8 cellular contexts compared by ENCODE assay signal in genomic region chr1:24502168-24503002, GRCh38. TPM values are rescaled to one million over a fixed set of nuclear protein-coding genes. Genes with fewer than 3 reads are reported as not detected.
A peak's percentile ranks its signal among the peaks of the same experiment; 100 is the strongest.
DNase-seq lines count a peak whose midpoint lies in the region; FAIRE-seq and TF ChIP-seq lines count a peak whose summit lies in the region.

Gene RCAN3, plus strand, starts transcription at chr1:24502836. Its CDS starts 11,537 bp downstream, at chr1:24514373.

- POLR2A ChIA-PET in activated CD8-positive, alpha-beta memory T cell treated with anti-CD3 and anti-CD28 coated beads for 36 hours (lab: Charles Lee), result interaction anchor here (0.5 to 1.9 kb wide), 10 partner anchors 12 to 1321 kb away, joined by 3 to 12 read pairs (median 4); no protein-coding TSS in a partner anchor

- H3K9me3 ChIP-seq in effector memory CD4-positive, alpha-beta T cell (ENCODE audit: control insufficient read depth, low read length), result no peaks in the 10 kb centered on the region

- peak; percentile 94 for FAIRE-seq in GM12891 (lab: Jason Lieb, UNC)

- peak within 1 kb of the TSS; percentile 97 for H3K27ac ChIP-seq in effector memory CD4-positive, alpha-beta T cell (ENCODE audit: insufficient read depth, low read length, poor library complexity, severe bottlenecking)

- H3K4me1 ChIP-seq in effector memory CD4-positive, alpha-beta T cell (ENCODE audit: control insufficient read depth, insufficient read depth, low read length, poor library complexity, severe bottlenecking), result peaks cover 37% of the 10 kb centered on the region

- H3K36me3 ChIP-seq in effector memory CD4-positive, alpha-beta T cell (ENCODE audit: control insufficient read depth, insufficient read depth, low read length), result no peaks in the 10 kb centered on the region

- CTCF ChIA-PET in activated CD8-positive, alpha-beta memory T cell treated with anti-CD3 and anti-CD28 coated beads for 36 hours (lab: Charles Lee), result interaction anchor here (0.8 to 2.1 kb wide), 8 partner anchors 12 to 87 kb away, joined by 3 to 9 read pairs (median 4); partner anchors contain the start of gene NIPAL3

- peak; percentile 94 for DNase-seq in GM12891 (ENCODE audit: insufficient read length, low spot score)
- peak; percentile 87 for DNase-seq in HT1080 (ENCODE audit: low read depth)
- peak; percentile 84 for DNase-seq in NK-92 treated with Interleukin-12 subunit alpha and Interleukin-12 subunit beta, amount 100 ng/mL, for 24 hours (lab: John Stamatoyannopoulos, UW)
- DNase-seq in effector memory CD4-positive, alpha-beta T cell, result peak; percentile 80 to 87 (median 86)
- DNase-seq in lung microvascular endothelial cell (ENCODE audit: low read depth in 2 of 2), result peak; percentile 80 to 83
- DNase-seq in stimulated activated CD4-positive, alpha-beta T cell treated with anti-CD3 and anti-CD28 coated beads, TNF-alpha, amount 100 ng/mL, for 24 hours (ENCODE audit: low read depth in 3 of 3), result peak; percentile 72 to 89 (median 85)
- DNase-seq in SKM-1 treated with dmso at 0.1 percent for 144 hours (lab: John Stamatoyannopoulos, UW; ENCODE audit: unreplicated experiment), result no peak

- peak within 1 kb of the TSS; percentile 73 for H3K4me3 ChIP-seq in effector memory CD4-positive, alpha-beta T cell (ENCODE audit: insufficient read depth, low read depth, low read length, poor library complexity, severe bottlenecking)

- no peak for TF ChIP-seq POLR2A in GM12891 (IDR thresholded peaks at IDR 0.05; ENCODE audit: low read depth, low read length)

- H3K27me3 ChIP-seq in effector memory CD4-positive, alpha-beta T cell (replicated peaks; ENCODE audit: control insufficient read depth, insufficient read depth, low read length, poor library complexity, severe bottlenecking), result no peaks in the 10 kb centered on the region

TF ChIP-seq in GM12891, 5 proteins besides CTCF, POLR2A, EP300 and RAD21:
- TF ChIP-seq POU2F2 (IDR thresholded peaks at IDR 0.05; ENCODE audit: low read depth, low read length) (no peak), POLR2AphosphoS5 (IDR thresholded peaks at IDR 0.05; ENCODE audit: low read depth, low read length) (no peak), SPI1 (IDR thresholded peaks at IDR 0.05; ENCODE audit: low read depth, low read length) (no peak), PAX5 (IDR thresholded peaks at IDR 0.05; ENCODE audit: insufficient read depth, low read length, severe bottlenecking) (no peak), TAF1 (IDR thresholded peaks at IDR 0.05; ENCODE audit: low read depth, low read length) (no peak)

RNA-seq across cellular contexts. Expression of gene RCAN3, which starts in this region (rescaled TPM):
- polyA plus RNA-seq in GM12891 (2012; ENCODE audit: low read depth, missing spikeins), result 0.71 TPM
- 6.5 and 8.8 TPM in 2 replicates for total RNA-seq in HT1080 (2014; rRNA removed; shearing (Covaris generic))
- polyA plus RNA-seq in HT1080 (2015; cell fraction: cytosol; rRNA removed), result 6.9 and 7.4 TPM in 2 replicates
- 4.0 and 4.8 TPM in 2 replicates for polyA plus RNA-seq in HT1080 (2015; cell fraction: nucleus; rRNA removed)
- total RNA-seq in activated CD8-positive, alpha-beta memory T cell treated with anti-CD3 and anti-CD28 coated beads for 36 hours, result 10 to 100 TPM; 51.2 to 56.6 TPM
- total RNA-seq in lung microvascular endothelial cell, result 1.4 and 1.7 TPM in 2 replicates
